In the genomic region with DNA sequence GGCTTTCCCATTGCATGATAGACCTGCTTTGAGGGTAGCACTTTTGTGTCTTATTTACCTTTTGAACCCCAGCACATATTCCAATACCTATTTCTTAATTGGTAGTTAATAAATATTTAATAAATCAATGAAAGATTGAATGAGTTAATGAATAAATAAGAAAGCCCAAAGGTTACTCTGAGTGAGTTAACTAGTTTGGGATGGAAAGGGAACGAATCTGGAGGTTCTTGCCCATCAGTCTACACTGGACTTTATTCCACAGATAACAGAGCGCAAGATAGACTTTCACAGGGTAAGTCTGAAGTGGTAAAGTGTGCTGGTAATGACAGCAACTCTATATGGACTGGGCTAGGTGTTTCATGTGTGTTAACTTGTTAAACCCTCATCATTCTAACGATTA, we compare ENCODE assay signal across 28 cellular contexts. TPM values are rescaled to one million over a fixed set of nuclear protein-coding genes. Genes with fewer than 3 reads are reported as not detected.
"Had no signal": no experiment of that assay in that cellular context is flagged by ENCODE, and none has a peak within 500 bp of the region (broad histone marks: within the 10 kb centered on the region; RNA-seq: fewer than 3 reads in every experiment).

No MANE protein-coding gene starts in this region.

- H3K9me3 Mint-ChIP-seq: naive B cell; naive thymus-derived CD8-positive, alpha-beta T cell; natural killer cell treated with Interleukin-12 subunit alpha and Interleukin-12 subunit beta and Interleukin-15 and Interleukin-18, amount 100 ng/mL, for 72 hours; nephron progenitor cell; neural crest cell; stimulated activated effector memory CD8-positive, alpha-beta T cell treated with anti-CD3 and anti-CD28 coated beads, Interleukin-12 subunit alpha, Interleukin-12 subunit beta, amount 100 ng/mL, for 72 hours; stimulated activated naive B cell treated with anti-CD40 and anti-IgM and Interleukin-4, amounts not matched to agents 10 μg/mL and 1 μg/mL and 100 μg/mL, for 72 hours; stimulated activated naive CD8-positive, alpha-beta T cell treated with anti-CD3 and anti-CD28 coated beads, Interleukin-15, amount 100 ng/mL, for 72 hours; type B pancreatic cell had no signal

- H3K4me1 Mint-ChIP-seq: naive B cell; naive thymus-derived CD8-positive, alpha-beta T cell; nephron progenitor cell; stimulated activated effector memory CD8-positive, alpha-beta T cell treated with anti-CD3 and anti-CD28 coated beads, Interleukin-12 subunit alpha, Interleukin-12 subunit beta, amount 100 ng/mL, for 72 hours; stimulated activated naive B cell treated with anti-CD40 and anti-IgM and Interleukin-4, amounts not matched to agents 10 μg/mL and 1 μg/mL and 100 μg/mL, for 72 hours; stimulated activated naive CD8-positive, alpha-beta T cell treated with anti-CD3 and anti-CD28 coated beads, Interleukin-15, amount 100 ng/mL, for 72 hours had no signal

- ATAC-seq: naive thymus-derived CD8-positive, alpha-beta T cell; natural killer cell treated with Interleukin-12 subunit alpha and Interleukin-12 subunit beta and Interleukin-15 and Interleukin-18, amount 100 ng/mL, for 72 hours; pancreas; psoas muscle; right cardiac atrium; sciatic nerve; stimulated activated effector memory CD8-positive, alpha-beta T cell treated with anti-CD3 and anti-CD28 coated beads, Interleukin-12 subunit alpha, Interleukin-12 subunit beta, amount 100 ng/mL, for 72 hours; stimulated activated naive B cell treated with anti-CD40 and anti-IgM and Interleukin-4, amounts not matched to agents 10 μg/mL and 1 μg/mL and 100 μg/mL, for 72 hours; stimulated activated naive CD8-positive, alpha-beta T cell treated with anti-CD3 and anti-CD28 coated beads, Interleukin-15, amount 100 ng/mL, for 72 hours; upper lobe of right lung had no signal

- H3K4me1 ChIP-seq: pancreas, psoas muscle, suprapubic skin, testis, tibial artery, transverse colon, upper lobe of right lung, uterus had no signal

- DNase-seq: naive B cell; naive thymus-derived CD8-positive, alpha-beta T cell; nephron progenitor cell; nucleus accumbens; pancreas; psoas muscle; right cardiac atrium; stimulated activated CD4-positive, alpha-beta T cell treated with anti-CD3 and anti-CD28 coated beads, Interleukin-15, amount 100 ng/mL, for 24 hours; stimulated activated CD4-positive, alpha-beta T cell treated with anti-CD3 and anti-CD28 coated beads, Interleukin-2, amount 100 ng/mL, for 24 hours; stimulated activated CD4-positive, alpha-beta T cell treated with anti-CD3 and anti-CD28 coated beads, Interleukin-2, amount 100 ng/mL, for 48 hours; stimulated activated CD4-positive, alpha-beta T cell treated with anti-CD3 and anti-CD28 coated beads, Interleukin-4, amount 100 ng/mL, for 24 hours; stimulated activated naive B cell treated with anti-CD40 and anti-IgM and Interleukin-4, amounts not matched to agents 10 μg/mL and 1 μg/mL and 100 μg/mL, for 72 hours; stimulated activated naive CD4-positive, alpha-beta T cell treated with Interleukin-2 at 50 U/mL for 16 hours; stimulated activated naive CD8-positive, alpha-beta T cell treated with anti-CD3 and anti-CD28 coated beads, Interleukin-15, amount 100 ng/mL, for 72 hours; substantia nigra; testis; tibial artery; transverse colon; upper lobe of right lung; uterus had no signal

- H3K36me3 Mint-ChIP-seq: naive B cell; naive thymus-derived CD8-positive, alpha-beta T cell; natural killer cell treated with Interleukin-12 subunit alpha and Interleukin-12 subunit beta and Interleukin-15 and Interleukin-18, amount 100 ng/mL, for 72 hours; stimulated activated effector memory CD8-positive, alpha-beta T cell treated with anti-CD3 and anti-CD28 coated beads, Interleukin-12 subunit alpha, Interleukin-12 subunit beta, amount 100 ng/mL, for 72 hours; stimulated activated naive B cell treated with anti-CD40 and anti-IgM and Interleukin-4, amounts not matched to agents 10 μg/mL and 1 μg/mL and 100 μg/mL, for 72 hours; type B pancreatic cell had no signal

- H3K36me3 ChIP-seq: neutrophil, pancreas, suprapubic skin, tibial artery, transverse colon, upper lobe of right lung, uterus had no signal

- H3K27me3 ChIP-seq: neutrophil, pancreas, suprapubic skin, testis, tibial artery, transverse colon, upper lobe of right lung, uterus had no signal

- H3K27ac Mint-ChIP-seq: naive B cell; naive thymus-derived CD8-positive, alpha-beta T cell; natural killer cell treated with Interleukin-12 subunit alpha and Interleukin-12 subunit beta and Interleukin-15 and Interleukin-18, amount 100 ng/mL, for 72 hours; nephron progenitor cell; stimulated activated effector memory CD8-positive, alpha-beta T cell treated with anti-CD3 and anti-CD28 coated beads, Interleukin-12 subunit alpha, Interleukin-12 subunit beta, amount 100 ng/mL, for 72 hours; stimulated activated naive B cell treated with anti-CD40 and anti-IgM and Interleukin-4, amounts not matched to agents 10 μg/mL and 1 μg/mL and 100 μg/mL, for 72 hours; stimulated activated naive CD8-positive, alpha-beta T cell treated with anti-CD3 and anti-CD28 coated beads, Interleukin-15, amount 100 ng/mL, for 72 hours; type B pancreatic cell had no signal

- H3K4me3 Mint-ChIP-seq: naive B cell; naive thymus-derived CD8-positive, alpha-beta T cell; natural killer cell treated with Interleukin-12 subunit alpha and Interleukin-12 subunit beta and Interleukin-15 and Interleukin-18, amount 100 ng/mL, for 72 hours; nephron progenitor cell; neural crest cell; stimulated activated effector memory CD8-positive, alpha-beta T cell treated with anti-CD3 and anti-CD28 coated beads, Interleukin-12 subunit alpha, Interleukin-12 subunit beta, amount 100 ng/mL, for 72 hours; stimulated activated naive B cell treated with anti-CD40 and anti-IgM and Interleukin-4, amounts not matched to agents 10 μg/mL and 1 μg/mL and 100 μg/mL, for 72 hours; stimulated activated naive CD8-positive, alpha-beta T cell treated with anti-CD3 and anti-CD28 coated beads, Interleukin-15, amount 100 ng/mL, for 72 hours; type B pancreatic cell had no signal

- H3K4me3 ChIP-seq: pancreas, psoas muscle, skin epidermis, suprapubic skin, testis, tibial artery, transverse colon, upper lobe of right lung, uterus had no signal

- H3K27ac ChIP-seq: neutrophil, pancreas, psoas muscle, skin epidermis, suprapubic skin, testis, tibial artery, transverse colon, upper lobe of right lung, uterus had no signal

RNA-seq across cellular contexts. Expression of a gene that starts 33.1 kb away (rescaled TPM):
- polyA plus RNA-seq: naive thymus-derived CD8-positive, alpha-beta T cell had no signal
